ENCODE assay signal across 8 cellular contexts in genomic region chr20:48761023-48761785, GRCh38.
DNase-seq lines count a peak whose midpoint lies in the region; ATAC-seq and TF ChIP-seq lines count a peak whose summit lies in the region.

No MANE protein-coding gene starts in this region.

- peaks cover 0 to 4% (median 0%) of the 10 kb centered on the region in 8 donors for H3K9me3 Mint-ChIP-seq in CD4-positive, alpha-beta memory T cell
- H3K9me3 Mint-ChIP-seq in activated naive CD8-positive, alpha-beta T cell treated with anti-CD3 and anti-CD28 coated beads, Interleukin-2, amount 50 U/mL, for 24 hours: peaks cover 11% of the 10 kb centered on the region
- H3K9me3 Mint-ChIP-seq in naive thymus-derived CD4-positive, alpha-beta T cell: peaks cover 0 to 12% (median 0%) of the 10 kb centered on the region in 11 donors
- peaks cover 7% of the 10 kb centered on the region for H3K9me3 Mint-ChIP-seq in Caco-2 (ENCODE audit: unreplicated experiment)

- H3K36me3 ChIP-seq in CD4-positive, alpha-beta memory T cell (ENCODE audit: insufficient read depth, low read length): peaks cover 6% of the 10 kb centered on the region
- no peaks in the 10 kb centered on the region for H3K36me3 ChIP-seq in naive thymus-derived CD4-positive, alpha-beta T cell (ENCODE audit: control insufficient read depth in 2 of 3, insufficient read depth in 3 of 3, low read length in 3 of 3)
- H3K36me3 ChIP-seq in Caco-2 (ENCODE audit: control insufficient read depth, insufficient read depth, low read length): no peaks in the 10 kb centered on the region

- peaks cover 24 to 25% of the 10 kb centered on the region in 2 donors for H3K36me3 Mint-ChIP-seq in CD4-positive, alpha-beta memory T cell
- H3K36me3 Mint-ChIP-seq in activated naive CD8-positive, alpha-beta T cell treated with anti-CD3 and anti-CD28 coated beads, Interleukin-2, amount 50 U/mL, for 24 hours (ENCODE audit: low read depth): peaks cover 39% of the 10 kb centered on the region
- H3K36me3 Mint-ChIP-seq in naive thymus-derived CD4-positive, alpha-beta T cell: peaks cover 0 to 64% (median 0%) of the 10 kb centered on the region in 5 donors
- H3K36me3 Mint-ChIP-seq in Caco-2 (ENCODE audit: insufficient read depth, unreplicated experiment): no peaks in the 10 kb centered on the region

- peak overlapping the region; percentile 20 to 54 for H3K4me3 ChIP-seq in CD4-positive, alpha-beta memory T cell (ENCODE audit: low read length in 2 of 2)
- peak overlapping the region; percentile 48 for H3K4me3 ChIP-seq in naive thymus-derived CD4-positive, alpha-beta T cell (ENCODE audit: low read length)
- no peak overlapping the region for H3K4me3 ChIP-seq in Caco-2 (ENCODE audit: low read depth, low read length)

- H3K27me3 Mint-ChIP-seq in CD4-positive, alpha-beta memory T cell: no peaks in the 10 kb centered on the region
- no peaks in the 10 kb centered on the region for H3K27me3 Mint-ChIP-seq in activated naive CD8-positive, alpha-beta T cell treated with anti-CD3 and anti-CD28 coated beads, Interleukin-2, amount 50 U/mL, for 24 hours
- no peaks in the 10 kb centered on the region for H3K27me3 Mint-ChIP-seq in naive thymus-derived CD4-positive, alpha-beta T cell
- peaks cover 3% of the 10 kb centered on the region for H3K27me3 Mint-ChIP-seq in Caco-2 (ENCODE audit: insufficient read depth, unreplicated experiment)

- peak; percentile 46 to 82 (median 54) for DNase-seq in CD4-positive, alpha-beta memory T cell
- DNase-seq in SIG-M5 (lab: John Stamatoyannopoulos, UW) (peak; percentile 62), Caco-2 (no peak), NCI-H2107 (lab: John Stamatoyannopoulos, UW) (no peak), GM19238 (ENCODE audit: insufficient read length, low spot score) (no peak)
- no peak for DNase-seq in activated naive CD8-positive, alpha-beta T cell treated with anti-CD3 and anti-CD28 coated beads, Interleukin-2, amount 50 U/mL, for 24 hours
- peak in 5 of 9 donors; percentile 7 to 43 (median 24) for DNase-seq in naive thymus-derived CD4-positive, alpha-beta T cell

- TF ChIP-seq CTCF in Caco-2 (IDR thresholded peaks at IDR 0.05; ENCODE audit: insufficient read depth in 1 of 2, low read depth in 1 of 2, low read length in 1 of 2, severe bottlenecking in 1 of 2, unreplicated experiment in 1 of 2): no peak

- peaks cover 64 to 97% (median 83%) of the 10 kb centered on the region in 4 donors for H3K4me1 Mint-ChIP-seq in CD4-positive, alpha-beta memory T cell
- peaks cover 92% of the 10 kb centered on the region for H3K4me1 Mint-ChIP-seq in activated naive CD8-positive, alpha-beta T cell treated with anti-CD3 and anti-CD28 coated beads, Interleukin-2, amount 50 U/mL, for 24 hours
- H3K4me1 Mint-ChIP-seq in naive thymus-derived CD4-positive, alpha-beta T cell: peaks cover 38 to 89% (median 58%) of the 10 kb centered on the region in 7 donors
- H3K4me1 Mint-ChIP-seq in Caco-2 (ENCODE audit: low read depth, unreplicated experiment): no peaks in the 10 kb centered on the region

- ATAC-seq in activated naive CD8-positive, alpha-beta T cell treated with anti-CD3 and anti-CD28 coated beads, Interleukin-2, amount 50 U/mL, for 24 hours: peak; percentile 22
- peak; percentile 60 for ATAC-seq in naive thymus-derived CD4-positive, alpha-beta T cell
- ATAC-seq in GM18519 (IDR thresholded peaks at IDR 0.05; ENCODE audit: low FRiP score, unreplicated experiment): no peak

- CTCF ChIA-PET in CD4-positive, alpha-beta memory T cell (lab: Charles Lee; ENCODE audit: partially characterized antibody): interaction anchor here (1.3 kb wide), 1 partner anchor 116 kb away, joined by 3 read pairs; no protein-coding TSS in a partner anchor
- CTCF ChIA-PET in naive thymus-derived CD4-positive, alpha-beta T cell (lab: Charles Lee): interaction anchor here (0.5 kb wide), 1 partner anchor 51 kb away, joined by 3 read pairs; no protein-coding TSS in a partner anchor
- CTCF ChIA-PET in Caco-2 (lab: Charles Lee): interaction anchor here (1.5 kb wide), 1 partner anchor 104 kb away, joined by 6 read pairs; no protein-coding TSS in a partner anchor

- H3K9me3 ChIP-seq in CD4-positive, alpha-beta memory T cell (ENCODE audit: control insufficient read depth in 1 of 2, low read length in 2 of 2): no peaks in the 10 kb centered on the region
- no peaks in the 10 kb centered on the region for H3K9me3 ChIP-seq in naive thymus-derived CD4-positive, alpha-beta T cell (ENCODE audit: control insufficient read depth in 2 of 3, low read length in 3 of 3)
- peaks cover 4% of the 10 kb centered on the region; the same call in 1 of the 2 replicates for H3K9me3 ChIP-seq in Caco-2

- peak overlapping the region; percentile 86 for H3K27ac ChIP-seq in CD4-positive, alpha-beta memory T cell (ENCODE audit: low read depth, low read length)
- peak overlapping the region; percentile 57 for H3K27ac ChIP-seq in naive thymus-derived CD4-positive, alpha-beta T cell (ENCODE audit: low read depth, low read length)

- POLR2A ChIA-PET in CD4-positive, alpha-beta memory T cell (lab: Charles Lee; ENCODE audit: partially characterized antibody): interaction anchor here (0.6 to 5.1 kb wide), 14 partner anchors 9 to 66 kb away, joined by 3 to 44 read pairs (median 4); partner anchors contain the start of gene PREX1
- POLR2A ChIA-PET in naive thymus-derived CD4-positive, alpha-beta T cell (lab: Charles Lee): no interaction called here
- POLR2A ChIA-PET in Caco-2 (lab: Charles Lee): no interaction called here

- peak overlapping the region; percentile 70 to 89 (median 85) for H3K4me3 Mint-ChIP-seq in CD4-positive, alpha-beta memory T cell
- H3K4me3 Mint-ChIP-seq in activated naive CD8-positive, alpha-beta T cell treated with anti-CD3 and anti-CD28 coated beads, Interleukin-2, amount 50 U/mL, for 24 hours: peak overlapping the region; percentile 67
- peak overlapping the region in 9 of 10 donors; percentile 54 to 81 (median 70) for H3K4me3 Mint-ChIP-seq in naive thymus-derived CD4-positive, alpha-beta T cell
- H3K4me3 Mint-ChIP-seq in Caco-2 (ENCODE audit: unreplicated experiment): no peak overlapping the region

- H3K27ac Mint-ChIP-seq in CD4-positive, alpha-beta memory T cell: peak overlapping the region; percentile 87 to 99 (median 98)
- H3K27ac Mint-ChIP-seq in activated naive CD8-positive, alpha-beta T cell treated with anti-CD3 and anti-CD28 coated beads, Interleukin-2, amount 50 U/mL, for 24 hours: peak overlapping the region; percentile 96
- peak overlapping the region; percentile 85 to 95 (median 93) for H3K27ac Mint-ChIP-seq in naive thymus-derived CD4-positive, alpha-beta T cell
- no peak overlapping the region for H3K27ac Mint-ChIP-seq in Caco-2 (ENCODE audit: unreplicated experiment)

- H3K4me1 ChIP-seq in CD4-positive, alpha-beta memory T cell (ENCODE audit: insufficient read depth, low read length): peaks cover 89% of the 10 kb centered on the region
- H3K4me1 ChIP-seq in naive thymus-derived CD4-positive, alpha-beta T cell (ENCODE audit: control insufficient read depth in 2 of 2, insufficient read depth in 2 of 2, low read length in 2 of 2): peaks cover 45 to 70% of the 10 kb centered on the region in 2 donors
- H3K4me1 ChIP-seq in Caco-2: no peaks in the 10 kb centered on the region

- no TSS peak for BruUV-seq in Caco-2 (replicated peaks; lab: Mats Ljungman, UMichigan)

- intact Hi-C loops in CD4-positive, alpha-beta memory T cell (cut with micrococcal nuclease): loop anchor here (5.0 kb wide), 1 partner anchor 44 kb away; no protein-coding TSS in a partner anchor
- intact Hi-C loops in naive thymus-derived CD4-positive, alpha-beta T cell (cut with micrococcal nuclease): loop anchor here (2.0 to 10.0 kb wide), 5 partner anchors 22 to 514 kb away; partner anchors contain the start of genes PREX1 (in 1 of the 2) and ZNFX1 (in 1 of the 2)
- intact Hi-C loops in Caco-2 (cut with micrococcal nuclease; ENCODE audit: unreplicated experiment): no loop called here

- no peaks in the 10 kb centered on the region for H3K27me3 ChIP-seq in CD4-positive, alpha-beta memory T cell (ENCODE audit: insufficient read depth, low read length)
- no peaks in the 10 kb centered on the region for H3K27me3 ChIP-seq in naive thymus-derived CD4-positive, alpha-beta T cell (ENCODE audit: control insufficient read depth in 2 of 2, insufficient read depth in 2 of 2, low read length in 2 of 2)
- no peaks in the 10 kb centered on the region for H3K27me3 ChIP-seq in Caco-2 (replicated peaks; ENCODE audit: control insufficient read depth, insufficient read depth, low read length)

Comparison
In these comparisons a context has a peak if more than half of its experiments do, and no peak if none do; other contexts are left out.
1. DNase-seq: peak in CD4-positive, alpha-beta memory T cell (5 of 5), SIG-M5 (single experiment) and naive thymus-derived CD4-positive, alpha-beta T cell (5 of 9); none in activated naive CD8-positive, alpha-beta T cell treated with anti-CD3 and anti-CD28 coated beads, Interleukin-2, amount 50 U/mL, for 24 hours (single experiment), Caco-2 (0 of 2), NCI-H2107 (single experiment) and GM19238 (single experiment).